19 cellular contexts compared by ENCODE assay signal in genomic region chr6:43624786-43625288, GRCh38. TPM values are rescaled to one million over a fixed set of nuclear protein-coding genes. Genes with fewer than 3 reads are reported as not detected.
DNase-seq lines count a peak whose midpoint lies in the region; ATAC-seq lines count a peak whose summit lies in the region.
"Had no signal": no experiment of that assay in that cellular context is flagged by ENCODE, and none has a peak within 500 bp of the region (broad histone marks: within the 10 kb centered on the region; RNA-seq: fewer than 3 reads in every experiment).

No MANE protein-coding gene starts in this region.

- DNase-seq in activated CD4-positive, alpha-beta T cell treated with anti-CD3 and anti-CD28 coated beads, Interleukin-2, amount 10 ng/mL, durations not matched to agents 24 days and 14 days, result no peak
- no peak for DNase-seq in activated CD4-positive, alpha-beta T cell treated with anti-CD3 and anti-CD28 coated beads, Interleukin-2, amount 10 ng/mL, durations not matched to agents 7 days and 5 days
- DNase-seq in CD4-positive, alpha-beta memory T cell, result no peak
- DNase-seq in adipocyte (ENCODE audit: low read depth), result no peak
- peak; percentile 39 for DNase-seq in mesenteric fat pad (ENCODE audit: low spot score)
- no peak for DNase-seq in NCI-H2227 treated with DMSO at 0.1 percent for 48 hours (lab: John Stamatoyannopoulos, UW)
- DNase-seq: 8988T, COR-L47, DMS 273 treated with DMSO at 0.1 percent for 48 hours, GOT3, KG1, NCI-H1436, NCI-H2029 treated with DMSO at 0.1 percent for 48 hours, NCI-H2171, NCI-H446, NCI-H526 treated with DMSO at 0.1 percent for 48 hours had no signal

- H3K27ac Mint-ChIP-seq in activated CD4-positive, alpha-beta T cell treated with anti-CD3 and anti-CD28 coated beads, Interleukin-2, amount 10 ng/mL, durations not matched to agents 24 days and 14 days, result peak overlapping the region; percentile 20
- H3K27ac Mint-ChIP-seq in activated CD4-positive, alpha-beta T cell treated with anti-CD3 and anti-CD28 coated beads, Interleukin-2, amount 10 ng/mL, durations not matched to agents 7 days and 5 days, result no peak overlapping the region
- peak overlapping the region in 4 of 7 donors; percentile 9 to 61 (median 48) for H3K27ac Mint-ChIP-seq in CD4-positive, alpha-beta memory T cell
- no peak overlapping the region for H3K27ac Mint-ChIP-seq in stimulated activated memory B cell treated with anti-CD40 and anti-IgM and Interleukin-4, amounts not matched to agents 10 μg/mL and 1 μg/mL and 100 μg/mL, for 72 hours

- H3K27me3 Mint-ChIP-seq in activated CD4-positive, alpha-beta T cell treated with anti-CD3 and anti-CD28 coated beads, Interleukin-2, amount 10 ng/mL, durations not matched to agents 24 days and 14 days, result no peaks in the 10 kb centered on the region
- no peaks in the 10 kb centered on the region for H3K27me3 Mint-ChIP-seq in activated CD4-positive, alpha-beta T cell treated with anti-CD3 and anti-CD28 coated beads, Interleukin-2, amount 10 ng/mL, durations not matched to agents 7 days and 5 days
- no peaks in the 10 kb centered on the region for H3K27me3 Mint-ChIP-seq in CD4-positive, alpha-beta memory T cell
- H3K27me3 Mint-ChIP-seq in stimulated activated memory B cell treated with anti-CD40 and anti-IgM and Interleukin-4, amounts not matched to agents 10 μg/mL and 1 μg/mL and 100 μg/mL, for 72 hours, result no peaks in the 10 kb centered on the region

- peaks cover 26% of the 10 kb centered on the region for H3K4me1 ChIP-seq in CD4-positive, alpha-beta memory T cell (ENCODE audit: insufficient read depth, low read length)
- peaks cover 22% of the 10 kb centered on the region for H3K4me1 ChIP-seq in adipocyte (ENCODE audit: control insufficient read depth, insufficient read depth, low read length)

- intact Hi-C loops in activated CD4-positive, alpha-beta T cell treated with anti-CD3 and anti-CD28 coated beads, Interleukin-2, amount 10 ng/mL, durations not matched to agents 24 days and 14 days (cut with micrococcal nuclease), result loop anchor here (5.0 kb wide), 1 partner anchor 453 kb away; the partner anchor contains the start of gene SRF
- intact Hi-C loops in CD4-positive, alpha-beta memory T cell (cut with micrococcal nuclease), result no loop called here

- no peaks in the 10 kb centered on the region for H3K9me3 ChIP-seq in CD4-positive, alpha-beta memory T cell (ENCODE audit: control insufficient read depth in 1 of 2, low read length in 2 of 2)
- H3K9me3 ChIP-seq in adipocyte (ENCODE audit: control insufficient read depth, low read length), result no peaks in the 10 kb centered on the region

- peaks cover 59% of the 10 kb centered on the region for H3K36me3 ChIP-seq in CD4-positive, alpha-beta memory T cell (ENCODE audit: insufficient read depth, low read length)
- peaks cover 65% of the 10 kb centered on the region for H3K36me3 ChIP-seq in adipocyte (ENCODE audit: control insufficient read depth, insufficient read depth, low read length, severe bottlenecking)

- no peak overlapping the region for H3K27ac ChIP-seq in CD4-positive, alpha-beta memory T cell (ENCODE audit: low read depth, low read length)

- no peaks in the 10 kb centered on the region for H3K9me3 Mint-ChIP-seq in activated CD4-positive, alpha-beta T cell treated with anti-CD3 and anti-CD28 coated beads, Interleukin-2, amount 10 ng/mL, durations not matched to agents 24 days and 14 days
- no peaks in the 10 kb centered on the region for H3K9me3 Mint-ChIP-seq in activated CD4-positive, alpha-beta T cell treated with anti-CD3 and anti-CD28 coated beads, Interleukin-2, amount 10 ng/mL, durations not matched to agents 7 days and 5 days
- no peaks in the 10 kb centered on the region for H3K9me3 Mint-ChIP-seq in CD4-positive, alpha-beta memory T cell
- H3K9me3 Mint-ChIP-seq in stimulated activated memory B cell treated with anti-CD40 and anti-IgM and Interleukin-4, amounts not matched to agents 10 μg/mL and 1 μg/mL and 100 μg/mL, for 72 hours, result no peaks in the 10 kb centered on the region

- H3K4me3 Mint-ChIP-seq in activated CD4-positive, alpha-beta T cell treated with anti-CD3 and anti-CD28 coated beads, Interleukin-2, amount 10 ng/mL, durations not matched to agents 24 days and 14 days, result no peak overlapping the region
- no peak overlapping the region for H3K4me3 Mint-ChIP-seq in activated CD4-positive, alpha-beta T cell treated with anti-CD3 and anti-CD28 coated beads, Interleukin-2, amount 10 ng/mL, durations not matched to agents 7 days and 5 days
- H3K4me3 Mint-ChIP-seq in CD4-positive, alpha-beta memory T cell, result no peak overlapping the region
- H3K4me3 Mint-ChIP-seq in stimulated activated memory B cell treated with anti-CD40 and anti-IgM and Interleukin-4, amounts not matched to agents 10 μg/mL and 1 μg/mL and 100 μg/mL, for 72 hours, result no peak overlapping the region

- CTCF ChIA-PET in activated CD4-positive, alpha-beta T cell treated with anti-CD3 and anti-CD28 coated beads, Interleukin-2, amount 10 ng/mL, durations not matched to agents 7 days and 5 days (lab: Charles Lee), result interaction anchor here (1.3 kb wide), 1 partner anchor 11 kb away, joined by 4 read pairs; no protein-coding TSS in a partner anchor
- CTCF ChIA-PET in CD4-positive, alpha-beta memory T cell (lab: Charles Lee; ENCODE audit: partially characterized antibody), result no interaction called here

- POLR2A ChIA-PET in activated CD4-positive, alpha-beta T cell treated with anti-CD3 and anti-CD28 coated beads, Interleukin-2, amount 10 ng/mL, durations not matched to agents 7 days and 5 days (lab: Charles Lee), result no interaction called here
- POLR2A ChIA-PET in CD4-positive, alpha-beta memory T cell (lab: Charles Lee; ENCODE audit: partially characterized antibody), result interaction anchor here (0.6 to 1.4 kb wide), 2 partner anchors 10 to 21 kb away, joined by 3 read pairs; partner anchors contain the start of gene MAD2L1BP

- H3K9ac ChIP-seq in adipocyte (ENCODE audit: low read length), result peak overlapping the region; percentile 17

- peaks cover 60% of the 10 kb centered on the region for H3K36me3 Mint-ChIP-seq in activated CD4-positive, alpha-beta T cell treated with anti-CD3 and anti-CD28 coated beads, Interleukin-2, amount 10 ng/mL, durations not matched to agents 24 days and 14 days (ENCODE audit: low read depth)
- peaks cover 61% of the 10 kb centered on the region for H3K36me3 Mint-ChIP-seq in activated CD4-positive, alpha-beta T cell treated with anti-CD3 and anti-CD28 coated beads, Interleukin-2, amount 10 ng/mL, durations not matched to agents 7 days and 5 days (ENCODE audit: low read depth)
- peaks cover 28 to 65% of the 10 kb centered on the region in 2 donors for H3K36me3 Mint-ChIP-seq in CD4-positive, alpha-beta memory T cell
- peaks cover 60% of the 10 kb centered on the region for H3K36me3 Mint-ChIP-seq in stimulated activated memory B cell treated with anti-CD40 and anti-IgM and Interleukin-4, amounts not matched to agents 10 μg/mL and 1 μg/mL and 100 μg/mL, for 72 hours

- H3K4me1 Mint-ChIP-seq in activated CD4-positive, alpha-beta T cell treated with anti-CD3 and anti-CD28 coated beads, Interleukin-2, amount 10 ng/mL, durations not matched to agents 24 days and 14 days, result peaks cover 33% of the 10 kb centered on the region
- peaks cover 28% of the 10 kb centered on the region for H3K4me1 Mint-ChIP-seq in activated CD4-positive, alpha-beta T cell treated with anti-CD3 and anti-CD28 coated beads, Interleukin-2, amount 10 ng/mL, durations not matched to agents 7 days and 5 days
- peaks cover 22 to 38% (median 25%) of the 10 kb centered on the region in 4 donors for H3K4me1 Mint-ChIP-seq in CD4-positive, alpha-beta memory T cell
- H3K4me1 Mint-ChIP-seq in stimulated activated memory B cell treated with anti-CD40 and anti-IgM and Interleukin-4, amounts not matched to agents 10 μg/mL and 1 μg/mL and 100 μg/mL, for 72 hours, result peaks cover 37% of the 10 kb centered on the region

- H3K4me3 ChIP-seq in CD4-positive, alpha-beta memory T cell (ENCODE audit: low read length in 2 of 2), result no peak overlapping the region
- H3K4me3 ChIP-seq in adipocyte (ENCODE audit: low read length), result no peak overlapping the region

- no peaks in the 10 kb centered on the region for H3K27me3 ChIP-seq in CD4-positive, alpha-beta memory T cell (ENCODE audit: insufficient read depth, low read length)
- no peaks in the 10 kb centered on the region for H3K27me3 ChIP-seq in adipocyte (replicated peaks; ENCODE audit: control insufficient read depth, insufficient read depth, low read length)

- no peak for ATAC-seq in stimulated activated memory B cell treated with anti-CD40 and anti-IgM and Interleukin-4, amounts not matched to agents 10 μg/mL and 1 μg/mL and 100 μg/mL, for 72 hours
- no peak for ATAC-seq in GM19455 (IDR thresholded peaks at IDR 0.05; ENCODE audit: unreplicated experiment)
- ATAC-seq: Panc1 had no signal

RNA-seq across cellular contexts. Expression of gene GTPBP2, which starts 4.2 kb away (rescaled TPM):
- 69.4 and 70.3 TPM in 2 replicates for total RNA-seq in activated CD4-positive, alpha-beta T cell treated with anti-CD3 and anti-CD28 coated beads, Interleukin-2, amount 10 ng/mL, durations not matched to agents 24 days and 14 days
- 10 to 100 TPM; 91.9 to 98.3 TPM for total RNA-seq in activated CD4-positive, alpha-beta T cell treated with anti-CD3 and anti-CD28 coated beads, Interleukin-2, amount 10 ng/mL, durations not matched to agents 7 days and 5 days
- total RNA-seq in CD4-positive, alpha-beta memory T cell, result 10 to 100 TPM; 82.3 to 85.0 TPM
- polyA plus RNA-seq in CD4-positive, alpha-beta memory T cell, result 1 to 10 TPM in 1 of 2 donors, under 1 TPM in 1; 0.83 to 3.7 TPM
- total RNA-seq in mesenteric fat pad, result 101 TPM

RNA-seq across cellular contexts. Expression of gene MAD2L1BP, which starts 10.8 kb away (rescaled TPM):
- total RNA-seq in activated CD4-positive, alpha-beta T cell treated with anti-CD3 and anti-CD28 coated beads, Interleukin-2, amount 10 ng/mL, durations not matched to agents 24 days and 14 days, result 36.3 and 40.2 TPM in 2 replicates
- 10 to 100 TPM; 41.8 to 44.3 TPM for total RNA-seq in activated CD4-positive, alpha-beta T cell treated with anti-CD3 and anti-CD28 coated beads, Interleukin-2, amount 10 ng/mL, durations not matched to agents 7 days and 5 days
- 10 to 100 TPM; 31.7 to 33.0 TPM for total RNA-seq in CD4-positive, alpha-beta memory T cell
- 10 to 100 TPM; 23.6 to 25.1 TPM for polyA plus RNA-seq in CD4-positive, alpha-beta memory T cell
- total RNA-seq in mesenteric fat pad, result 19.0 TPM

RNA-seq across cellular contexts. Expression of gene RSPH9, which starts 20.0 kb away (rescaled TPM):
- total RNA-seq in activated CD4-positive, alpha-beta T cell treated with anti-CD3 and anti-CD28 coated beads, Interleukin-2, amount 10 ng/mL, durations not matched to agents 24 days and 14 days, result not detected in 2 replicates
- not detected for total RNA-seq in activated CD4-positive, alpha-beta T cell treated with anti-CD3 and anti-CD28 coated beads, Interleukin-2, amount 10 ng/mL, durations not matched to agents 7 days and 5 days
- not detected for total RNA-seq in CD4-positive, alpha-beta memory T cell
- 1 to 10 TPM in 1 of 2 donors, under 1 TPM in 1; 0.71 to 1.3 TPM for polyA plus RNA-seq in CD4-positive, alpha-beta memory T cell
- total RNA-seq in mesenteric fat pad, result not detected

RNA-seq across cellular contexts. Expression of gene POLH, which starts 48.9 kb away (rescaled TPM):
- total RNA-seq in activated CD4-positive, alpha-beta T cell treated with anti-CD3 and anti-CD28 coated beads, Interleukin-2, amount 10 ng/mL, durations not matched to agents 24 days and 14 days, result 34.2 and 37.9 TPM in 2 replicates
- 10 to 100 TPM; 80.3 to 87.0 TPM for total RNA-seq in activated CD4-positive, alpha-beta T cell treated with anti-CD3 and anti-CD28 coated beads, Interleukin-2, amount 10 ng/mL, durations not matched to agents 7 days and 5 days
- 10 to 100 TPM; 27.1 to 31.9 TPM for total RNA-seq in CD4-positive, alpha-beta memory T cell
- polyA plus RNA-seq in CD4-positive, alpha-beta memory T cell, result 10 to 100 TPM in 1 of 2 donors, 1 to 10 TPM in 1; 8.2 to 23.2 TPM
- 10.7 TPM for total RNA-seq in mesenteric fat pad

RNA-seq across cellular contexts. Expression of gene XPO5, which starts 49.0 kb away (rescaled TPM):
- 143 and 145 TPM in 2 replicates for total RNA-seq in activated CD4-positive, alpha-beta T cell treated with anti-CD3 and anti-CD28 coated beads, Interleukin-2, amount 10 ng/mL, durations not matched to agents 24 days and 14 days
- total RNA-seq in activated CD4-positive, alpha-beta T cell treated with anti-CD3 and anti-CD28 coated beads, Interleukin-2, amount 10 ng/mL, durations not matched to agents 7 days and 5 days, result 10 to 100 TPM; 55.5 to 60.3 TPM
- total RNA-seq in CD4-positive, alpha-beta memory T cell, result 10 to 100 TPM; 42.2 to 43.4 TPM
- 10 to 100 TPM in 1 of 2 donors, 1 to 10 TPM in 1; 5.2 to 10.7 TPM for polyA plus RNA-seq in CD4-positive, alpha-beta memory T cell
- 43.6 TPM for total RNA-seq in mesenteric fat pad

Comparison
In these comparisons a context has a peak if more than half of its experiments do, and no peak if none do; other contexts are left out.
1. H3K27ac Mint-ChIP-seq: peak in activated CD4-positive, alpha-beta T cell treated with anti-CD3 and anti-CD28 coated beads, Interleukin-2, amount 10 ng/mL, durations not matched to agents 24 days and 14 days (single experiment) and CD4-positive, alpha-beta memory T cell (4 of 7); none in activated CD4-positive, alpha-beta T cell treated with anti-CD3 and anti-CD28 coated beads, Interleukin-2, amount 10 ng/mL, durations not matched to agents 7 days and 5 days (single experiment) and stimulated activated memory B cell treated with anti-CD40 and anti-IgM and Interleukin-4, amounts not matched to agents 10 μg/mL and 1 μg/mL and 100 μg/mL, for 72 hours (single experiment).